ENCODE assay signal across 13 cellular contexts in the genomic region with DNA sequence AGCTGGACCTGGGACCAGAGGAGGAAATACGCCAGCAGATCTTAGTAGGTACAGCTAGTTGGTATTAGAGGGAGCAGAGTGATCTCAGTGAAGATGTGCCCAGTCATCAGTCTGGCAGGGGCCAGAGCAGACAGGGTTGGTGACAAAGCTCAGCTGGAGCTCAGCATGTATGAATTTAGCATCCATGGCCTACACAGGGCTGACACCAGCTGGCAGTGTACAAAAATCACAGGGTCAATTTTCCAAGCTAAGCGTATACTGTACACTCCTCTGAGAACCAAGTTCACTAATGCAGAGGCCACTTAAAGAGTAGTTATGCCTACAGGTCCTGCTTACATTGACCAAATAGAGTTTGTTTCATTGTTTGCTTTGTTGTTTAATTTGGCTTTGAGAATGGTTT.
A peak's percentile ranks its signal among the peaks of the same experiment; 100 is the strongest.
DNase-seq lines count a peak whose midpoint lies in the region; ATAC-seq, FAIRE-seq and TF ChIP-seq lines count a peak whose summit lies in the region.
"Had no signal": no experiment of that assay in that cellular context is flagged by ENCODE, and none has a peak within 500 bp of the region (broad histone marks: within the 10 kb centered on the region; RNA-seq: fewer than 3 reads in every experiment).

No MANE protein-coding gene starts in this region.

- H3K9ac ChIP-seq in GM12878 (ENCODE audit: control insufficient read depth, insufficient read depth, low read length) (no peak overlapping the region), mammary epithelial cell (ENCODE audit: insufficient read depth, low read length) (no peak overlapping the region)
- H3K9ac ChIP-seq: KMS-11 had no signal

- no peak overlapping the region for H3K27ac ChIP-seq in GM12878 (ENCODE audit: control insufficient read depth, insufficient read depth)
- H3K27ac ChIP-seq in Peyer's patch: no peak overlapping the region
- H3K27ac ChIP-seq in mammary epithelial cell (ENCODE audit: insufficient read depth, low read depth, low read length): no peak overlapping the region
- H3K27ac ChIP-seq: colonic mucosa, KMS-11 had no signal

- H3K4me3 ChIP-seq in GM06990 (replicated peaks; ENCODE audit: low read depth, low read length) (no peak overlapping the region), NB4 (ENCODE audit: low read depth, low read length) (no peak overlapping the region), GM12878 (no peak overlapping the region), Peyer's patch (no peak overlapping the region), mammary epithelial cell (replicated peaks in 1 of 3; ENCODE audit: insufficient read depth in 1 of 3, low read depth in 2 of 3, low read length in 3 of 3) (no peak overlapping the region)
- H3K4me3 ChIP-seq: colonic mucosa had no signal

- H3K9me3 ChIP-seq in GM12878 (replicated peaks; ENCODE audit: control insufficient read depth, insufficient read depth, low read length): no peaks in the 10 kb centered on the region
- H3K9me3 ChIP-seq in Peyer's patch: no peaks in the 10 kb centered on the region
- no peaks in the 10 kb centered on the region for H3K9me3 ChIP-seq in mammary epithelial cell (replicated peaks; ENCODE audit: insufficient read depth, low read length)
- H3K9me3 ChIP-seq: colonic mucosa had no signal

- intact Hi-C loops in GM12878 (cut with micrococcal nuclease; ENCODE audit: unreplicated experiment) (loop anchor here (1.0 kb wide), 1 partner anchor 149 kb away; no protein-coding TSS in a partner anchor), mammary epithelial cell (cut with micrococcal nuclease) (no loop called here)

- TF ChIP-seq EP300 in GM12878 (IDR thresholded peaks at IDR 0.05; ENCODE audit: borderline replicate concordance in 1 of 2, control insufficient read depth in 1 of 2, low read depth in 2 of 2, low read length in 2 of 2): no peak

- TF ChIP-seq CTCF in GM06990 (IDR thresholded peaks at IDR 0.05; ENCODE audit: insufficient read depth, low read length, poor library complexity, severe bottlenecking): peak; percentile 4
- TF ChIP-seq CTCF in NB4 (IDR thresholded peaks at IDR 0.05; ENCODE audit: low read depth, low read length): no peak
- no peak for TF ChIP-seq CTCF in GM12878 (IDR thresholded peaks at IDR 0.05 in 2 of 3, conservative IDR thresholded peaks at IDR 0.05 in 1 of 3; ENCODE audit: control insufficient read depth in 2 of 3, extremely low read depth in 1 of 3, insufficient read depth in 1 of 3, low read depth in 3 of 3, low read length in 3 of 3)
- TF ChIP-seq CTCF in Peyer's patch (IDR thresholded peaks at IDR 0.05): no peak
- no peak for TF ChIP-seq CTCF in mammary epithelial cell (conservative IDR thresholded peaks at IDR 0.05 in 1 of 2, IDR thresholded peaks at IDR 0.05 in 1 of 2; ENCODE audit: extremely low read depth in 1 of 2, insufficient read depth in 1 of 2, low read depth in 1 of 2, low read length in 2 of 2)

- DNase-seq in GM06990 (ENCODE audit: extremely low read depth, insufficient read length) (no peak), NB4 (ENCODE audit: low read depth) (peak; percentile 37), GM12878 (ENCODE audit: low read depth, low spot score) (no peak), nucleus accumbens (lab: John Stamatoyannopoulos, UW) (peak in 42 of 56 donors; percentile 12 to 87 (median 52)), Peyer's patch (no peak), mammary epithelial cell (no peak)
- DNase-seq: activated naive CD8-positive, alpha-beta T cell treated with anti-CD3 and anti-CD28 coated beads for 36 hours; colonic mucosa; foreskin melanocyte; NCI-H526 treated with DMSO at 0.1 percent for 48 hours; stimulated activated naive CD4-positive, alpha-beta T cell treated with Interleukin-2 at 50 U/mL for 16 hours had no signal

- BruUV-seq in GM12878 (replicated peaks; lab: Mats Ljungman, UMichigan): no TSS peak
- BruUV-seq in mammary epithelial cell (replicated peaks; lab: Mats Ljungman, UMichigan): no TSS peak

- H2AFZ ChIP-seq in GM12878 (ENCODE audit: control insufficient read depth, low read depth, low read length) (no peak overlapping the region), mammary epithelial cell (ENCODE audit: low read depth, low read length) (no peak overlapping the region)

- H4K20me1 ChIP-seq in GM12878 (ENCODE audit: control insufficient read depth, insufficient read depth): no peaks in the 10 kb centered on the region
- H4K20me1 ChIP-seq in mammary epithelial cell (ENCODE audit: insufficient read depth, low read length): no peaks in the 10 kb centered on the region

- no peaks in the 10 kb centered on the region for H3K79me2 ChIP-seq in GM12878 (ENCODE audit: control insufficient read depth, insufficient read depth, low read length)
- H3K79me2 ChIP-seq in mammary epithelial cell (ENCODE audit: insufficient read depth, low read length): no peaks in the 10 kb centered on the region

- RAD21 ChIA-PET in GM12878 (lab: Charles Lee; ENCODE audit: unreplicated experiment): no interaction called here

- no peak for TF ChIP-seq POLR2A in NB4 (IDR thresholded peaks at IDR 0.05; ENCODE audit: extremely low read depth, insufficient read length)
- no peak for TF ChIP-seq POLR2A in GM12878 (IDR thresholded peaks at IDR 0.05; ENCODE audit: low read depth, low read length)
- TF ChIP-seq POLR2A in Peyer's patch (IDR thresholded peaks at IDR 0.05): no peak

- H3K27me3 ChIP-seq in GM06990 (replicated peaks; ENCODE audit: control insufficient read depth, insufficient read depth, low read length) (no peaks in the 10 kb centered on the region), GM12878 (replicated peaks in 1 of 2; ENCODE audit: control insufficient read depth in 2 of 2, insufficient read depth in 2 of 2, low read length in 1 of 2) (no peaks in the 10 kb centered on the region), Peyer's patch (no peaks in the 10 kb centered on the region), mammary epithelial cell (ENCODE audit: insufficient read depth, low read length) (no peaks in the 10 kb centered on the region)
- H3K27me3 ChIP-seq: colonic mucosa had no signal

- dilution Hi-C loops in mammary epithelial cell (cut with HindIII; ENCODE audit: low sequenced_read_pairs): no loop called here

- H3K4me2 ChIP-seq in GM12878 (ENCODE audit: control insufficient read depth, insufficient read depth) (no peak overlapping the region), mammary epithelial cell (ENCODE audit: insufficient read depth, low read depth, low read length) (no peak overlapping the region)
- H3K4me2 ChIP-seq: KMS-11 had no signal

- SMC1A ChIA-PET in GM12878 (lab: Charles Lee; ENCODE audit: uncharacterized antibody, unreplicated experiment): interaction anchor here (1.6 kb wide), 1 partner anchor 12 kb away, joined by 5 read pairs; no protein-coding TSS in a partner anchor

- WGBS in GM12878 (ENCODE audit: insufficient coverage, insufficient replicate concordance, low lambda C conversion rate, missing lambda C conversion rate): 0% methylated on average over 2 of the region's 2 CpGs
- 100% methylated on average over 1 of the region's 2 CpGs for WGBS in mammary epithelial cell (ENCODE audit: low coverage, missing lambda C conversion rate)

- in situ Hi-C loops in GM12878 (cut with MboI) (no loop called here), mammary epithelial cell (cut with MboI; ENCODE audit: low sequenced_read_pairs in 2 of 2) (no loop called here)

- CTCF ChIA-PET in GM12878 (lab: Yijun Ruan, JAX) (interaction anchor here (0.7 to 1.4 kb wide), 3 partner anchors 13 to 251 kb away, joined by 3 to 4 read pairs (median 3); no protein-coding TSS in a partner anchor), mammary epithelial cell (lab: Charles Lee; ENCODE audit: low non-redundant PET) (no interaction called here)

- no peak for TF ChIP-seq RAD21 in GM12878 (IDR thresholded peaks at IDR 0.05; ENCODE audit: insufficient read depth, low read depth, low read length)

- POLR2A ChIA-PET in GM12878 (lab: Charles Lee): no interaction called here

- H3K36me3 ChIP-seq in GM06990 (ENCODE audit: control insufficient read depth, insufficient read depth, low read length) (no peaks in the 10 kb centered on the region), GM12878 (ENCODE audit: control insufficient read depth in 2 of 2, insufficient read depth in 2 of 2, low read length in 1 of 2) (no peaks in the 10 kb centered on the region), Peyer's patch (no peaks in the 10 kb centered on the region), mammary epithelial cell (ENCODE audit: insufficient read depth, low read length) (no peaks in the 10 kb centered on the region)
- H3K36me3 ChIP-seq: colonic mucosa had no signal

- no peaks in the 10 kb centered on the region for H3K4me1 ChIP-seq in GM12878 (ENCODE audit: control insufficient read depth, insufficient read depth, low read length)
- no peaks in the 10 kb centered on the region for H3K4me1 ChIP-seq in Peyer's patch
- H3K4me1 ChIP-seq in mammary epithelial cell (ENCODE audit: insufficient read depth, low read length): no peaks in the 10 kb centered on the region
- H3K4me1 ChIP-seq: colonic mucosa had no signal

- FAIRE-seq in GM12878 (lab: Jason Lieb, UNC): no peak

- ATAC-seq in GM12878 (peak; percentile 43; the same call in 2 of the 3 replicates), HG02763 (IDR thresholded peaks at IDR 0.05; ENCODE audit: unreplicated experiment) (no peak)

TF ChIP-seq in GM12878, 131 proteins besides CTCF, POLR2A, EP300 and RAD21 (continues in another document):
- TF ChIP-seq NFYA (IDR thresholded peaks at IDR 0.05; ENCODE audit: borderline replicate concordance, low read depth, low read length) (no peak), KLF5 (IDR thresholded peaks at IDR 0.05; ENCODE audit: partially characterized antibody) (no peak), RBBP5 (conservative IDR thresholded peaks at IDR 0.05) (no peak), ESRRA (IDR thresholded peaks at IDR 0.05; ENCODE audit: low read length) (no peak), JUND (IDR thresholded peaks at IDR 0.05; ENCODE audit: low read depth, low read length) (no peak), CHD4 (IDR thresholded peaks at IDR 0.05) (no peak)
- TF ChIP-seq, protein P1, sequence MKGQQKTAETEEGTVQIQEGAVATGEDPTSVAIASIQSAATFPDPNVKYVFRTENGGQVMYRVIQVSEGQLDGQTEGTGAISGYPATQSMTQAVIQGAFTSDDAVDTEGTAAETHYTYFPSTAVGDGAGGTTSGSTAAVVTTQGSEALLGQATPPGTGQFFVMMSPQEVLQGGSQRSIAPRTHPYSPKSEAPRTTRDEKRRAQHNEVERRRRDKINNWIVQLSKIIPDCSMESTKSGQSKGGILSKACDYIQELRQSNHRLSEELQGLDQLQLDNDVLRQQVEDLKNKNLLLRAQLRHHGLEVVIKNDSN (IDR thresholded peaks at IDR 0.05; ENCODE audit: borderline replicate concordance, extremely low read length, insufficient read depth, low read depth, low read length): no peak

Comparison
In these comparisons a context has a peak if more than half of its experiments do, and no peak if none do; other contexts are left out.
1. DNase-seq: peak in NB4 (single experiment) and nucleus accumbens (42 of 56); none in GM06990 (single experiment), GM12878 (single experiment), Peyer's patch (0 of 3) and mammary epithelial cell (single experiment).